In the genomic region with DNA sequence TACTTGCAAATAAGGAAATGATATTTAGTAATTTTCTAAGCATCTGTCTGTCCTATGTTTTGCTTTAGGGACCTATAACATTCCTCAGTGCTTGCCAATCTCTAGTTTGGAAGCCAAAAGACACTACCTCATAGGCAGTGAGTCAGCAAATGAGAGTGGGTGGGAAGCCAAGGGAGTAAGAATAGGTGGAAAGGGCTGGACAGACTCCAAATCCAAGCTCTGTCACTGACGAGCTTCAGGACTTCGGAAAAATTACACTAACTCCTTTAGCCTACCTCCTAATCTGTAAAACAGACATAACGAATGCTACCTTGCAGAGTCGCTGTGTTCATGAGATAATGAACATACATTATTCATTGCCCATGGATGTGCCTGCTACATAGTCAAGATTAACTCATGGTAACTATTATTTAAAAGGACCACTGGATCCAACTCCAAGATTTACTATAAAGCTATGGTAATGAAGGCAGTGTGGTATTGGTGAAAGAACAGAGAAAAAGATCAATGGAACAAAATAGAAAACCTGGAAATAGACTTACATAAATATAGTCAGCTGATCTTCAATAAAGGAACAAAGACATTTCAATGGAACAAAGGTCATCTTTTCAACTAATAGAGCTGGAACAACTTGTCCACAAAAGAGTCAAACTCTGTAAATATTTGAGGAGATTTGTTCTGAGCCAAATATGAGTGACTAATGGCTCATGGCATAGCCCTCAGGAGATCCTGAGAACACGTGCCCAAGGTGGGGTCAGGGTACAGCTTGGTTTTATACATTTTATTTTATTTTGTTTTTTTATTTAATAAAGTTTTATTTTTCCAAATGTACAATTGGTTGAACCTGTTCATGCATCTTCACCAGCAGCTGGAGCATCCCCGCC, we compare ENCODE assay signal across 9 cellular contexts.
A peak's percentile ranks its signal among the peaks of the same experiment; 100 is the strongest.
DNase-seq lines count a peak whose midpoint lies in the region; ATAC-seq and TF ChIP-seq lines count a peak whose summit lies in the region.
"Had no signal": no experiment of that assay in that cellular context is flagged by ENCODE, and none has a peak within 500 bp of the region (broad histone marks: within the 10 kb centered on the region; RNA-seq: fewer than 3 reads in every experiment).

No MANE protein-coding gene starts in this region.

- WGBS in H9 (ENCODE audit: extremely low coverage, insufficient read length, low lambda C conversion rate) = no CpG with 5 or more reads among the region's 6 CpGs

- H3K36me3 Mint-ChIP-seq in H9 (ENCODE audit: insufficient read depth in 1 of 3, low read depth in 3 of 3) = peaks cover 0 to 19% (median 7%) of the 10 kb centered on the region in 3 experiments
- H3K36me3 Mint-ChIP-seq in WTC11 = peaks cover 22% of the 10 kb centered on the region
- H3K36me3 Mint-ChIP-seq: IgD-negative memory B cell had no signal

- H3K4me2 ChIP-seq in H9 (ENCODE audit: insufficient read depth, insufficient read length, low read length) = no peak overlapping the region

- H3K27ac ChIP-seq in subcutaneous abdominal adipose tissue (ENCODE audit: low read depth, low read length) (peak overlapping the region; percentile 84), H9 (ENCODE audit: insufficient read length, low read depth, low read length) (no peak overlapping the region)

- H3K56ac ChIP-seq in H9 (ENCODE audit: insufficient read length, low read depth, low read length) = no peak overlapping the region

- H2BK5ac ChIP-seq in H9 (ENCODE audit: insufficient read length, low read length) = no peak overlapping the region

- no peak overlapping the region for H3K23ac ChIP-seq in H9 (ENCODE audit: insufficient read length, low read depth, low read length)

- no peak overlapping the region for H4K5ac ChIP-seq in H9 (ENCODE audit: insufficient read length, low read depth, low read length)

- no peak overlapping the region for H4K8ac ChIP-seq in H9 (replicated peaks; ENCODE audit: insufficient read length, low read depth, low read length)

- H2BK20ac ChIP-seq in H9 (ENCODE audit: low read depth, low read length, poor library complexity, severe bottlenecking) = no peak overlapping the region

- no peak overlapping the region for H2BK15ac ChIP-seq in H9 (ENCODE audit: low read depth, low read length)

- no peak overlapping the region for H3K14ac ChIP-seq in H9 (ENCODE audit: insufficient read depth, low read length)

- H4K91ac ChIP-seq in H9 (ENCODE audit: insufficient read length, low read depth, low read length) = no peak overlapping the region

- H3K27me3 ChIP-seq in adipocyte (replicated peaks; ENCODE audit: control insufficient read depth, insufficient read depth, low read length) (no peaks in the 10 kb centered on the region), subcutaneous abdominal adipose tissue (ENCODE audit: control insufficient read depth in 5 of 5, insufficient read depth in 4 of 5, low read length in 5 of 5) (no peaks in the 10 kb centered on the region), H9 (ENCODE audit: insufficient read depth, low read length) (no peaks in the 10 kb centered on the region)

- CTCF ChIA-PET in WTC11 (lab: Charles Lee) = interaction anchor here (1.0 to 4.8 kb wide), 4 partner anchors 20 to 242 kb away, joined by 3 to 31 read pairs (median 6); partner anchors contain the start of gene FAM50B

- H3K36me3 ChIP-seq in adipocyte (ENCODE audit: control insufficient read depth, insufficient read depth, low read length, severe bottlenecking) (no peaks in the 10 kb centered on the region), subcutaneous abdominal adipose tissue (ENCODE audit: control insufficient read depth in 5 of 5, insufficient read depth in 5 of 5, low read length in 5 of 5) (no peaks in the 10 kb centered on the region)

- peaks cover 19 to 20% of the 10 kb centered on the region in 2 experiments for H3K9me3 Mint-ChIP-seq in H9
- H3K9me3 Mint-ChIP-seq in WTC11 = peaks cover 35% of the 10 kb centered on the region
- H3K9me3 Mint-ChIP-seq: IgD-negative memory B cell had no signal

- peak overlapping the region; percentile 87 for H3K9ac ChIP-seq in adipocyte (ENCODE audit: low read length)
- peak overlapping the region in 4 of 5 donors; percentile 11 to 81 (median 56) for H3K9ac ChIP-seq in subcutaneous abdominal adipose tissue (ENCODE audit: low read length in 5 of 5)
- no peak overlapping the region for H3K9ac ChIP-seq in H9 (ENCODE audit: extremely low read depth, insufficient read length, low read length)

- H3K9me3 ChIP-seq in adipocyte (ENCODE audit: control insufficient read depth, low read length) (peaks cover 3% of the 10 kb centered on the region), subcutaneous abdominal adipose tissue (ENCODE audit: control insufficient read depth in 5 of 5, low read length in 5 of 5) (peaks cover 0 to 4% (median 0%) of the 10 kb centered on the region in 5 donors), H9 (ENCODE audit: control insufficient read depth, low read depth, low read length) (no peaks in the 10 kb centered on the region)

- peaks cover 53% of the 10 kb centered on the region for H3K4me1 ChIP-seq in adipocyte (ENCODE audit: control insufficient read depth, insufficient read depth, low read length)
- H3K4me1 ChIP-seq in subcutaneous abdominal adipose tissue (ENCODE audit: control insufficient read depth in 5 of 5, insufficient read depth in 5 of 5, low read length in 5 of 5) = peaks cover 2 to 39% (median 37%) of the 10 kb centered on the region in 5 donors
- H3K4me1 ChIP-seq in H9 (ENCODE audit: insufficient read depth, low read length) = no peaks in the 10 kb centered on the region

- no peak overlapping the region for H3T11ph ChIP-seq in H9 (ENCODE audit: low read length)

- H3K79me1 ChIP-seq in H9 (ENCODE audit: insufficient read depth, low read depth, low read length, poor library complexity, severe bottlenecking) = no peaks in the 10 kb centered on the region

- H3K79me2 ChIP-seq in H9 (ENCODE audit: insufficient read depth, low read length) = no peaks in the 10 kb centered on the region

- ATAC-seq in WTC11 = no peak

- DNase-seq in HS-27A (ENCODE audit: low read depth) (peak; percentile 80), adipocyte (ENCODE audit: low read depth) (peak; percentile 96), iPS-NIHi11 (ENCODE audit: low spot score) (peak; percentile 53), H9 (no peak), WTC11 (ENCODE audit: low spot score) (no peak), RPMI8226 (no peak)
- DNase-seq in activated CD4-positive, alpha-beta T cell treated with anti-CD3 and anti-CD28 coated beads for 1 hour = no peak

- H3K4me3 ChIP-seq in adipocyte (ENCODE audit: low read length) (peak overlapping the region; percentile 69), subcutaneous abdominal adipose tissue (ENCODE audit: low read depth in 1 of 5, low read length in 5 of 5) (no peak overlapping the region)

- TF ChIP-seq CTCF in H9 (conservative IDR thresholded peaks at IDR 0.05) = no peak
- no peak for TF ChIP-seq CTCF in WTC11 (IDR thresholded peaks at IDR 0.05)

- no peaks in the 10 kb centered on the region for H3K23me2 ChIP-seq in H9 (ENCODE audit: insufficient read length, low read depth, low read length, poor library complexity, severe bottlenecking)

- H3K27me3 Mint-ChIP-seq in H9 (ENCODE audit: low read depth) (peaks cover 10% of the 10 kb centered on the region), WTC11 (ENCODE audit: low read depth) (peaks cover 20% of the 10 kb centered on the region)

- no peak overlapping the region for H3K4ac ChIP-seq in H9 (ENCODE audit: low read depth, low read length)

- no peak overlapping the region for H2AFZ ChIP-seq in H9 (ENCODE audit: low read length)

- no peak overlapping the region for H3K4me3 Mint-ChIP-seq in H9
- H3K4me3 Mint-ChIP-seq in WTC11 = no peak overlapping the region
- H3K4me3 Mint-ChIP-seq: IgD-negative memory B cell had no signal

- H3K18ac ChIP-seq in H9 (ENCODE audit: insufficient read length, low read depth, low read length) = no peak overlapping the region

- H2BK12ac ChIP-seq in H9 (ENCODE audit: insufficient read length, low read depth, low read length) = no peak overlapping the region

- H3K4me1 Mint-ChIP-seq in H9 = peaks cover 7 to 16% of the 10 kb centered on the region in 2 experiments
- peaks cover 26% of the 10 kb centered on the region for H3K4me1 Mint-ChIP-seq in WTC11

- no peak overlapping the region for H2BK120ac ChIP-seq in H9 (ENCODE audit: low read depth, low read length, poor library complexity, severe bottlenecking)

- H4K20me1 ChIP-seq in H9 (ENCODE audit: control insufficient read depth, insufficient read depth, insufficient read length) = no peaks in the 10 kb centered on the region

- POLR2A ChIA-PET in WTC11 (lab: Charles Lee) = no interaction called here

- H2AK5ac ChIP-seq in H9 (ENCODE audit: insufficient read length, low read length) = no peak overlapping the region

- H3K27ac Mint-ChIP-seq in H9 = no peak overlapping the region
- H3K27ac Mint-ChIP-seq in WTC11 = no peak overlapping the region
- H3K27ac Mint-ChIP-seq: IgD-negative memory B cell had no signal

TF ChIP-seq in WTC11, 78 proteins besides CTCF, POLR2A, EP300 and RAD21:
- TF ChIP-seq ZNF423 (CRISPR knock-in tag; IDR thresholded peaks at IDR 0.05) = no peak
- TF ChIP-seq, protein P1, sequence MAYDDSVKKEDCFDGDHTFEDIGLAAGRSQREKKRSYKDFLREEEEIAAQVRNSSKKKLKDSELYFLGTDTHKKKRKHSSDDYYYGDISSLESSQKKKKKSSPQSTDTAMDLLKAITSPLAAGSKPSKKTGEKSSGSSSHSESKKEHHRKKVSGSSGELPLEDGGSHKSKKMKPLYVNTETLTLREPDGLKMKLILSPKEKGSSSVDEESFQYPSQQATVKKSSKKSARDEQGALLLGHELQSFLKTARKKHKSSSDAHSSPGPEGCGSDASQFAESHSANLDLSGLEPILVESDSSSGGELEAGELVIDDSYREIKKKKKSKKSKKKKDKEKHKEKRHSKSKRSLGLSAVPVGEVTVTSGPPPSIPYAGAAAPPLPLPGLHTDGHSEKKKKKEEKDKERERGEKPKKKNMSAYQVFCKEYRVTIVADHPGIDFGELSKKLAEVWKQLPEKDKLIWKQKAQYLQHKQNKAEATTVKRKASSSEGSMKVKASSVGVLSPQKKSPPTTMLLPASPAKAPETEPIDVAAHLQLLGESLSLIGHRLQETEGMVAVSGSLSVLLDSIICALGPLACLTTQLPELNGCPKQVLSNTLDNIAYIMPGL (CRISPR knock-in tag; IDR thresholded peaks at IDR 0.05) = no peak
- TF ChIP-seq CDX4 (CRISPR knock-in tag; IDR thresholded peaks at IDR 0.05; ENCODE audit: borderline replicate concordance) = no peak
TF ChIP-seq in WTC11: peak in this region for 0.

Comparison
In these comparisons a context has a peak if more than half of its experiments do, and no peak if none do; other contexts are left out.
1. DNase-seq: peak in HS-27A (single experiment), adipocyte (single experiment) and iPS-NIHi11 (single experiment); none in H9 (single experiment), activated CD4-positive, alpha-beta T cell treated with anti-CD3 and anti-CD28 coated beads for 1 hour (single experiment), WTC11 (single experiment) and RPMI8226 (single experiment).